ENCODE assay signal across 20 cellular contexts in genomic region chrX:135328421-135329005, GRCh38. TPM values are rescaled to one million over a fixed set of nuclear protein-coding genes. Genes with fewer than 3 reads are reported as not detected.
"Had no signal": no experiment of that assay in that cellular context is flagged by ENCODE, and none has a peak within 500 bp of the region (broad histone marks: within the 10 kb centered on the region; RNA-seq: fewer than 3 reads in every experiment).

No MANE protein-coding gene starts in this region.

- H3K27ac ChIP-seq: coronary artery, lower lobe of right lung, spleen, thoracic aorta, upper lobe of right lung had no signal

- H3K27ac Mint-ChIP-seq: mesothelial cell of epicardium had no signal

- ATAC-seq: lower lobe of right lung, sciatic nerve, upper lobe of right lung had no signal

- DNase-seq: activated CD4-positive, CD25-positive, alpha-beta regulatory T cell treated with anti-CD3 and anti-CD28 coated beads, Interleukin-2, amount 50 U/mL, for 72 hours; activated naive CD4-positive, alpha-beta T cell treated with Interleukin-2 at 50 U/mL for 16 hours; aorta; caudate nucleus; effector CD4-positive, alpha-beta T cell; left cardiac atrium; lower lobe of right lung; spleen; upper lobe of right lung had no signal

- H3K4me3 Mint-ChIP-seq: mesothelial cell of epicardium had no signal

- H3K4me1 ChIP-seq: lower lobe of right lung, spleen, upper lobe of right lung had no signal

- H3K27me3 ChIP-seq: spleen, upper lobe of right lung had no signal

- H3K9me3 ChIP-seq: lower lobe of right lung, thoracic aorta, upper lobe of right lung had no signal

- H3K4me3 ChIP-seq: coronary artery, lower lobe of right lung, spleen, thoracic aorta, upper lobe of right lung had no signal

- H3K36me3 ChIP-seq: lower lobe of right lung, thoracic aorta, upper lobe of right lung had no signal

RNA-seq across cellular contexts. Expression of gene ETDC, which starts 19.2 kb away (rescaled TPM):
- total RNA-seq: activated CD8-positive, alpha-beta memory T cell treated with anti-CD3 and anti-CD28 coated beads for 36 hours; aorta; glomerular endothelial cell; left cardiac atrium; lower lobe of right lung; mesothelial cell of epicardium; myocyte; osteoblast; pulmonary artery endothelial cell; sciatic nerve; spleen; T-helper 1 cell treated with Interleukin-12 subunit alpha and Interleukin-12 subunit beta and Interleukin-4 antibody, amounts not matched to agents 30 ng/mL and 1 ng/mL, for 36 hours; thoracic aorta; upper lobe of right lung had no signal
- polyA plus RNA-seq: aorta, neural cell, spleen had no signal
